ENCODE assay signal across 1 cellular context in genomic region chr22:20116951-20117645, GRCh38.
TF ChIP-seq lines count a peak whose summit lies in the region.

A gene with protein sequence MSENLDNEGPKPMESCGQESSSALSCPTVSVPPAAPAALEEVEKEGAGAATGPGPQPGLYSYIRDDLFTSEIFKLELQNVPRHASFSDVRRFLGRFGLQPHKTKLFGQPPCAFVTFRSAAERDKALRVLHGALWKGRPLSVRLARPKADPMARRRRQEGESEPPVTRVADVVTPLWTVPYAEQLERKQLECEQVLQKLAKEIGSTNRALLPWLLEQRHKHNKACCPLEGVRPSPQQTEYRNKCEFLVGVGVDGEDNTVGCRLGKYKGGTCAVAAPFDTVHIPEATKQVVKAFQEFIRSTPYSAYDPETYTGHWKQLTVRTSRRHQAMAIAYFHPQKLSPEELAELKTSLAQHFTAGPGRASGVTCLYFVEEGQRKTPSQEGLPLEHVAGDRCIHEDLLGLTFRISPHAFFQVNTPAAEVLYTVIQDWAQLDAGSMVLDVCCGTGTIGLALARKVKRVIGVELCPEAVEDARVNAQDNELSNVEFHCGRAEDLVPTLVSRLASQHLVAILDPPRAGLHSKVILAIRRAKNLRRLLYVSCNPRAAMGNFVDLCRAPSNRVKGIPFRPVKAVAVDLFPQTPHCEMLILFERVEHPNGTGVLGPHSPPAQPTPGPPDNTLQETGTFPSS (minus strand): TSS chr22:20117226. CDS start chr22:20116906, 320 bp downstream.

TF ChIP-seq in HepG2, 621 proteins besides CTCF, POLR2A, EP300 and RAD21 (continued from another document and continues in another):
- peak; percentile 65; the same call in 1 of the 2 replicates for TF ChIP-seq ZNF580 (CRISPR knock-in tag; IDR thresholded peaks at IDR 0.05; ENCODE audit: borderline replicate concordance, low read depth)
- peak; percentile 68 for TF ChIP-seq NFYB (CRISPR knock-in tag; IDR thresholded peaks at IDR 0.05)
- no peak for TF ChIP-seq IKZF4 (CRISPR knock-in tag; IDR thresholded peaks at IDR 0.05; ENCODE audit: borderline replicate concordance, low read depth, not compliant biosample characterization)
- peak; percentile 99 for TF ChIP-seq ZBTB14 (CRISPR knock-in tag; IDR thresholded peaks at IDR 0.05)
- peak; percentile 94 for TF ChIP-seq CBFB (CRISPR knock-in tag; IDR thresholded peaks at IDR 0.05)
- no peak for TF ChIP-seq PREB (CRISPR knock-in tag; IDR thresholded peaks at IDR 0.05)
- TF ChIP-seq CAMTA2 (CRISPR knock-in tag; IDR thresholded peaks at IDR 0.05; ENCODE audit: borderline replicate concordance) = no peak
- peak; percentile 94; the same call in 2 of the 3 replicates for TF ChIP-seq MXI1 (IDR thresholded peaks at IDR 0.05; ENCODE audit: borderline replicate concordance, low read depth, low read length)
- peak; percentile 55; the same call in 1 of the 2 replicates for TF ChIP-seq NFKB2 (CRISPR knock-in tag; IDR thresholded peaks at IDR 0.05; ENCODE audit: borderline replicate concordance)
- TF ChIP-seq ZNF326 (CRISPR knock-in tag; IDR thresholded peaks at IDR 0.05; ENCODE audit: borderline replicate concordance) = no peak
- no peak for TF ChIP-seq TRAFD1 (CRISPR knock-in tag; IDR thresholded peaks at IDR 0.05; ENCODE audit: borderline replicate concordance)
- no peak for TF ChIP-seq ZSCAN29 (CRISPR knock-in tag; conservative IDR thresholded peaks at IDR 0.05)
- TF ChIP-seq FLYWCH1 (CRISPR knock-in tag; IDR thresholded peaks at IDR 0.05) = no peak
- no peak for TF ChIP-seq RCOR2 (CRISPR knock-in tag; IDR thresholded peaks at IDR 0.05)
- no peak for TF ChIP-seq MLXIP (CRISPR knock-in tag; IDR thresholded peaks at IDR 0.05; ENCODE audit: borderline replicate concordance)
- TF ChIP-seq ZNF780A (CRISPR knock-in tag; IDR thresholded peaks at IDR 0.05) = 0 out of 2 replicates have a peak, but pooled peaks have one; percentile 71
- no peak for TF ChIP-seq SRSF9 (IDR thresholded peaks at IDR 0.05; ENCODE audit: borderline replicate concordance, insufficient read depth, low read depth, low read length, poor library complexity, severe bottlenecking)
- 0 out of 2 replicates have a peak, but pooled peaks have one; percentile 22 for TF ChIP-seq ZNF543 (CRISPR knock-in tag; IDR thresholded peaks at IDR 0.05)
- TF ChIP-seq ZFYVE20 (CRISPR knock-in tag; IDR thresholded peaks at IDR 0.05; ENCODE audit: borderline replicate concordance, low read depth) = no peak
- TF ChIP-seq, protein P1, sequence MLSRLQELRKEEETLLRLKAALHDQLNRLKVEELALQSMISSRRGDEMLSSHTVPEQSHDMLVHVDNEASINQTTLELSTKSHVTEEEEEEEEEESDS (CRISPR knock-in tag; IDR thresholded peaks at IDR 0.05; ENCODE audit: borderline replicate concordance) = 0 out of 2 replicates have a peak, but pooled peaks have one; percentile 77
- TF ChIP-seq ZNF333 (CRISPR knock-in tag; IDR thresholded peaks at IDR 0.05; ENCODE audit: borderline replicate concordance) = no peak
- TF ChIP-seq ZSCAN31 (CRISPR knock-in tag; IDR thresholded peaks at IDR 0.05; ENCODE audit: low read depth) = peak; percentile 93
- TF ChIP-seq TMF1 (CRISPR knock-in tag; IDR thresholded peaks at IDR 0.05; ENCODE audit: low read depth) = peak; percentile 93; the same call in 1 of the 2 replicates
- TF ChIP-seq ZSCAN21 (CRISPR knock-in tag; IDR thresholded peaks at IDR 0.05; ENCODE audit: borderline replicate concordance) = peak; percentile 68; the same call in 1 of the 2 replicates
- no peak for TF ChIP-seq ZNF282 (IDR thresholded peaks at IDR 0.05; ENCODE audit: partially characterized antibody)
- no peak for TF ChIP-seq SMC3 (IDR thresholded peaks at IDR 0.05; ENCODE audit: low read length)
- no peak for TF ChIP-seq SETDB1 (CRISPR knock-in tag; IDR thresholded peaks at IDR 0.05; ENCODE audit: borderline replicate concordance)
- TF ChIP-seq, protein P2, sequence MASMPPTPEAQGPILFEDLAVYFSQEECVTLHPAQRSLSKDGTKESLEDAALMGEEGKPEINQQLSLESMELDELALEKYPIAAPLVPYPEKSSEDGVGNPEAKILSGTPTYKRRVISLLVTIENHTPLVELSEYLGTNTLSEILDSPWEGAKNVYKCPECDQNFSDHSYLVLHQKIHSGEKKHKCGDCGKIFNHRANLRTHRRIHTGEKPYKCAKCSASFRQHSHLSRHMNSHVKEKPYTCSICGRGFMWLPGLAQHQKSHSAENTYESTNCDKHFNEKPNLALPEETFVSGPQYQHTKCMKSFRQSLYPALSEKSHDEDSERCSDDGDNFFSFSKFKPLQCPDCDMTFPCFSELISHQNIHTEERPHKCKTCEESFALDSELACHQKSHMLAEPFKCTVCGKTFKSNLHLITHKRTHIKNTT (CRISPR knock-in tag; IDR thresholded peaks at IDR 0.05) = no peak
- no peak for TF ChIP-seq AGO1 (IDR thresholded peaks at IDR 0.05; ENCODE audit: low read depth, low read length, poor library complexity, severe bottlenecking)
- peak; percentile 93 for TF ChIP-seq ATF1 (CRISPR knock-in tag; IDR thresholded peaks at IDR 0.05)
- TF ChIP-seq CREM (IDR thresholded peaks at IDR 0.05) = peak; percentile 93
- peak; percentile 75 for TF ChIP-seq CREM (CRISPR knock-in tag; IDR thresholded peaks at IDR 0.05)
- peak; percentile 84; the same call in 1 of the 2 replicates for TF ChIP-seq ZNF562 (CRISPR knock-in tag; IDR thresholded peaks at IDR 0.05; ENCODE audit: borderline replicate concordance)
- TF ChIP-seq ZBTB43 (CRISPR knock-in tag; conservative IDR thresholded peaks at IDR 0.05) = peak; percentile 68
- TF ChIP-seq ZNF564 (CRISPR knock-in tag; IDR thresholded peaks at IDR 0.05) = peak; percentile 59; the same call in 1 of the 2 replicates
- TF ChIP-seq, protein P3, sequence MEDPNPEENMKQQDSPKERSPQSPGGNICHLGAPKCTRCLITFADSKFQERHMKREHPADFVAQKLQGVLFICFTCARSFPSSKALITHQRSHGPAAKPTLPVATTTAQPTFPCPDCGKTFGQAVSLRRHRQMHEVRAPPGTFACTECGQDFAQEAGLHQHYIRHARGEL (CRISPR knock-in tag; IDR thresholded peaks at IDR 0.05) = no peak
- no peak for TF ChIP-seq XBP1 (CRISPR knock-in tag; IDR thresholded peaks at IDR 0.05)
- TF ChIP-seq ZNF275 (CRISPR knock-in tag; IDR thresholded peaks at IDR 0.05; ENCODE audit: borderline replicate concordance) = peak; percentile 98
- TF ChIP-seq GPN1 (CRISPR knock-in tag; IDR thresholded peaks at IDR 0.05; ENCODE audit: borderline replicate concordance) = no peak
- TF ChIP-seq ZKSCAN8 (CRISPR knock-in tag; IDR thresholded peaks at IDR 0.05; ENCODE audit: borderline replicate concordance) = peak; percentile 21; the same call in 1 of the 2 replicates
- no peak for TF ChIP-seq TRIM22 (IDR thresholded peaks at IDR 0.05)
- TF ChIP-seq SIN3A (IDR thresholded peaks at IDR 0.05; ENCODE audit: borderline replicate concordance, low read depth, low read length) = peak; percentile 79; the same call in 1 of the 2 replicates
- no peak for TF ChIP-seq ZNF10 (CRISPR knock-in tag; IDR thresholded peaks at IDR 0.05; ENCODE audit: borderline replicate concordance, low read depth)
- TF ChIP-seq GFI1 (CRISPR knock-in tag; IDR thresholded peaks at IDR 0.05; ENCODE audit: borderline replicate concordance) = peak; percentile 57; the same call in 1 of the 2 replicates
- TF ChIP-seq NCOA5 (CRISPR knock-in tag; IDR thresholded peaks at IDR 0.05) = no peak
- no peak for TF ChIP-seq ZNF256 (CRISPR knock-in tag; conservative IDR thresholded peaks at IDR 0.05)
- peak; percentile 68; the same call in 1 of the 2 replicates for TF ChIP-seq ZNF670 (CRISPR knock-in tag; IDR thresholded peaks at IDR 0.05; ENCODE audit: borderline replicate concordance)
- TF ChIP-seq, protein P4, sequence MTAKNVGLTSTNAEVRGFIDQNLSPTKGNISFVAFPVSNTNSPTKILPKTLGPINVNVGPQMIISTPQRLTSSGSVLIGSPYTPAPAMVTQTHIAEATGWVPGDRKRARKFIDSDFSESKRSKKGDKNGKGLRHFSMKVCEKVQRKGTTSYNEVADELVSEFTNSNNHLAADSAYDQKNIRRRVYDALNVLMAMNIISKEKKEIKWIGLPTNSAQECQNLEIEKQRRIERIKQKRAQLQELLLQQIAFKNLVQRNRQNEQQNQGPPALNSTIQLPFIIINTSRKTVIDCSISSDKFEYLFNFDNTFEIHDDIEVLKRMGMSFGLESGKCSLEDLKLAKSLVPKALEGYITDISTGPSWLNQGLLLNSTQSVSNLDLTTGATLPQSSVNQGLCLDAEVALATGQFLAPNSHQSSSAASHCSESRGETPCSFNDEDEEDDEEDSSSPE (CRISPR knock-in tag; IDR thresholded peaks at IDR 0.05) = peak; percentile 100
- TF ChIP-seq CHD2 (IDR thresholded peaks at IDR 0.05; ENCODE audit: low read depth, low read length) = peak; percentile 47; the same call in 1 of the 2 replicates
- no peak for TF ChIP-seq ZNF34 (CRISPR knock-in tag; IDR thresholded peaks at IDR 0.05; ENCODE audit: borderline replicate concordance)
